In the genomic region with DNA sequence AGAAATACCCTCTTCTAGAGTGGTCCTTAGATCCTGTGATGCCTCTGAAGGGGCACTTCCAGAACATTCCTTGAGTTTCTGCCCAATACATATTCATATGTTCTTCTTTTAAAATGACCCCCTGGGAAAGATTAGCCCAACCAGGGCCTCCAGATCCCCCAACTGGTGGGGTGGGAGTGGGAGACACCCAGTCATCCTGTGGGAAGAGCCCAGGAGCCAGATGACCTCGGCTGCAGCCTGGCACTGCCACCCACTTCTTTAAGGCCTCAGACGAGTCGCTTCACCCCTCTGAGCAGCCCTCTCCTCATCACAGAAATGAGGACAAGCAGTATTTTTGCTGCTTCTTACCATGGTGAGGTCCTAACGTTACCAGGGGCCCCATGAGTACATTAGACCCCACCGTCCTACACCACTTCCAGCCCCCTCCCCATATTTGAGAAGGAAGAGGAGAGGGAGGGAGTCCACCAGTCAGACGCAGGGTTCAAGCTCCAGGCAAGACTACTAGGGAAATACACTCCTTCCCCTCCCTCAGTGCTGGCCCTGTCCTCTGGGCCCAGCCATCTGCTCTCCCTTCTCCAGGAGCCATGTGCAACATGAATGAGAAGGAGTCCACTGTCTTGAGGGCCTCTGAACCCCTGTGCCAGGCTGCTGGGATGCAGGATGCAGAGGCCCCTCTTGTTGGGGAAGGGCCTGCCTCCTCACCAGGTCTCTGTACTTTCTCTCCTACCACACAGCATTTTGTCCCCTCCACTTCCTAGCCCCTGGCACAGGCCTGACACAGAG, we compare ENCODE assay signal across 26 cellular contexts. TPM values are rescaled to one million over a fixed set of nuclear protein-coding genes. Genes with fewer than 3 reads are reported as not detected.
"Had no signal": no experiment of that assay in that cellular context is flagged by ENCODE, and none has a peak within 500 bp of the region (broad histone marks: within the 10 kb centered on the region; RNA-seq: fewer than 3 reads in every experiment).

No MANE protein-coding gene starts in this region.

- H3K27me3 ChIP-seq: body of pancreas, thyroid gland had no signal

- H3K4me3 Mint-ChIP-seq: nephron progenitor cell; stimulated activated naive CD8-positive, alpha-beta T cell treated with anti-CD3 and anti-CD28 coated beads, Interleukin-15, Interleukin-2, amounts not matched to agents 100 ng/mL and 50 ng/mL, for 24 hours had no signal

- H3K36me3 ChIP-seq: cardiac muscle cell, thyroid gland had no signal

- H3K4me3 ChIP-seq: body of pancreas, cardiac muscle cell, thyroid gland had no signal

- H3K27ac Mint-ChIP-seq: progenitor cell of endocrine pancreas; stimulated activated naive CD8-positive, alpha-beta T cell treated with anti-CD3 and anti-CD28 coated beads, Interleukin-15, Interleukin-2, amounts not matched to agents 100 ng/mL and 50 ng/mL, for 24 hours had no signal

- H3K4me1 ChIP-seq: body of pancreas, thyroid gland had no signal

- H3K27ac ChIP-seq: body of pancreas, cardiac muscle cell, thyroid gland had no signal

- DNase-seq: activated CD4-positive, alpha-beta T cell treated with anti-CD3 and anti-CD28 coated beads for 1 hour; activated gamma-delta T cell; activated naive CD4-positive, alpha-beta T cell treated with anti-CD3 and anti-CD28 coated beads, Interleukin-2, amount 50 U/mL, for 16 hours; activated T-cell treated with anti-CD3 and anti-CD28 coated beads for 4 hours; anterior cingulate cortex; body of pancreas; effector CD4-positive, alpha-beta T cell; erythroblast; foreskin fibroblast; kidney glomerular epithelial cell; nephron progenitor cell; occipital lobe; retina; stimulated activated CD4-positive, alpha-beta T cell treated with anti-CD3 and anti-CD28 coated beads, Interleukin-4, amount 100 ng/mL, for 4 hours; substantia nigra; T-helper 1 cell; thyroid gland had no signal

- ATAC-seq: body of pancreas had no signal

- H3K4me1 Mint-ChIP-seq: nephron progenitor cell had no signal

- H3K9me3 ChIP-seq: body of pancreas, thyroid gland had no signal

- H3K9me3 Mint-ChIP-seq: stimulated activated naive CD8-positive, alpha-beta T cell treated with anti-CD3 and anti-CD28 coated beads, Interleukin-15, Interleukin-2, amounts not matched to agents 100 ng/mL and 50 ng/mL, for 24 hours had no signal

RNA-seq across cellular contexts. Expression of gene MPO, which starts 11.8 kb away (rescaled TPM):
- total RNA-seq: activated CD8-positive, alpha-beta memory T cell treated with anti-CD3 and anti-CD28 coated beads for 36 hours; body of pancreas; cardiac muscle cell; fibroblast of lung; occipital lobe; progenitor cell of endocrine pancreas had no signal
- polyA plus RNA-seq: cardiac muscle cell had no signal

RNA-seq across cellular contexts. Expression of gene LPO, which starts 30.6 kb away (rescaled TPM):
- total RNA-seq: activated CD8-positive, alpha-beta memory T cell treated with anti-CD3 and anti-CD28 coated beads for 36 hours; body of pancreas; cardiac muscle cell; cerebellum; fibroblast of lung; liver; mononuclear cell; occipital lobe; progenitor cell of endocrine pancreas; urinary bladder had no signal
- polyA plus RNA-seq: cardiac muscle cell, fibroblast of lung, liver, urinary bladder had no signal
